ENCODE assay signal across 8 cellular contexts in genomic region chr3:172332256-172333041, GRCh38.
A peak's percentile ranks its signal among the peaks of the same experiment; 100 is the strongest.
DNase-seq lines count a peak whose midpoint lies in the region; ATAC-seq, FAIRE-seq and TF ChIP-seq lines count a peak whose summit lies in the region.

No MANE protein-coding gene starts in this region.

- H3K27ac ChIP-seq in A549 (peak overlapping the region; percentile 28 to 41; a peak in 4 of 6 replicates), dorsolateral prefrontal cortex (no peak overlapping the region), lung (ENCODE audit: low read depth in 1 of 2, low read length in 1 of 2) (no peak overlapping the region)

- no peaks in the 10 kb centered on the region for H3K9me3 ChIP-seq in A549
- no peaks in the 10 kb centered on the region for H3K9me3 ChIP-seq in lung (ENCODE audit: control insufficient read depth in 2 of 2, insufficient read depth in 1 of 2, low read length in 1 of 2)

- no peak for TF ChIP-seq POLR2A in A549 (IDR thresholded peaks at IDR 0.05; ENCODE audit: low read length)

- POLR2A ChIA-PET in A549 (lab: Yijun Ruan, JAX), result interaction anchor here (1.3 kb wide), 1 partner anchor 17 kb away, joined by 5 read pairs; no protein-coding TSS in a partner anchor

- peaks cover 27 to 29% of the 10 kb centered on the region in 2 donors for H3K36me3 ChIP-seq in lung (ENCODE audit: control insufficient read depth in 2 of 2, insufficient read depth in 2 of 2, low read length in 2 of 2)

- no peak for TF ChIP-seq EP300 in A549 (IDR thresholded peaks at IDR 0.05)

- H3K27me3 ChIP-seq in dorsolateral prefrontal cortex (no peaks in the 10 kb centered on the region), lung (ENCODE audit: control insufficient read depth, insufficient read depth) (no peaks in the 10 kb centered on the region)

- peak; percentile 43 to 53; a peak in 4 of 5 replicates for TF ChIP-seq RAD21 in A549 (conservative IDR thresholded peaks at IDR 0.05 in 1 of 2, IDR thresholded peaks at IDR 0.05 in 1 of 2)

- 51% methylated on average over 2 of the region's 2 CpGs for WGBS in A549 (ENCODE audit: missing lambda C conversion rate)
- WGBS in lung, 2 donors, result 51 to 52% methylated on average over 2 of the region's 2 CpGs

- peak; percentile 24 to 41 for DNase-seq in A549 (ENCODE audit: low read depth in 1 of 2, low spot score in 1 of 2)
- peak; percentile 30 for DNase-seq in NCI-H446 treated with DMSO at 0.1 percent for 48 hours (lab: John Stamatoyannopoulos, UW)
- peak; percentile 66 for DNase-seq in activated CD4-positive, alpha-beta T cell treated with anti-CD3 and anti-CD28 coated beads for 48 hours
- peak in 8 of 10 donors; percentile 44 to 66 (median 64) for DNase-seq in dorsolateral prefrontal cortex
- DNase-seq in lung (ENCODE audit: low spot score), result peak; percentile 55
- DNase-seq in stimulated activated CD8-positive, alpha-beta memory T cell treated with anti-CD3 and anti-CD28 coated beads, Interleukin-15, amount 100 ng/mL, for 48 hours (ENCODE audit: low read depth in 2 of 2), result peak; percentile 4 to 21

- H3K4me2 ChIP-seq in A549, result no peak overlapping the region

- H3K4me3 ChIP-seq in A549 (no peak overlapping the region), dorsolateral prefrontal cortex (peak overlapping the region in 2 of 59 donors; percentile 20 to 24), lung (no peak overlapping the region)

- ATAC-seq in A549, result peak; percentile 90 to 91
- peak; percentile 58 for ATAC-seq in GM18508 (IDR thresholded peaks at IDR 0.05; ENCODE audit: insufficient read depth, unreplicated experiment)
- peak; percentile 85 for ATAC-seq in HG03159 (IDR thresholded peaks at IDR 0.05; ENCODE audit: unreplicated experiment)
- peak; percentile 75 for ATAC-seq in lung (ENCODE audit: insufficient read depth, low FRiP score)

- H3K4me1 ChIP-seq in A549 (peaks cover 5% of the 10 kb centered on the region), lung (ENCODE audit: control insufficient read depth in 2 of 2, insufficient read depth in 2 of 2, low read length in 2 of 2) (no peaks in the 10 kb centered on the region)

- TF ChIP-seq CTCF in A549 (IDR thresholded peaks at IDR 0.05) (peak; percentile 73), dorsolateral prefrontal cortex (IDR thresholded peaks at IDR 0.05 in 54 of 56, conservative IDR thresholded peaks at IDR 0.05 in 2 of 56; ENCODE audit: low read depth in 1 of 56, partially characterized antibody in 56 of 56) (peak; percentile 70 to 96 (median 89)), lung (IDR thresholded peaks at IDR 0.05; ENCODE audit: control extremely low read depth, extremely low read depth) (peak; percentile 81)

- FAIRE-seq in A549 (lab: Jason Lieb, UNC), result no peak

- intact Hi-C loops in dorsolateral prefrontal cortex (cut with DNase I), result loop anchor here (5.0 to 10.0 kb wide), 3 partner anchors 142 to 298 kb away; partner anchors contain the start of gene FNDC3B (in 1 of the 2)

- CTCF ChIA-PET in A549 (lab: Yijun Ruan, JAX), result interaction anchor here (0.6 to 2.5 kb wide), 22 partner anchors 9 to 456 kb away, joined by 3 to 18 read pairs (median 4); no protein-coding TSS in a partner anchor

TF ChIP-seq in A549, 52 proteins besides CTCF, POLR2A, EP300 and RAD21:
- TF ChIP-seq SMC3 (IDR thresholded peaks at IDR 0.05), result peak; percentile 55
- no peak for TF ChIP-seq ESRRA (IDR thresholded peaks at IDR 0.05; ENCODE audit: borderline replicate concordance, low read length)
- TF ChIP-seq MAX (IDR thresholded peaks at IDR 0.05), result 0 out of 2 replicates have a peak, but pooled peaks have one; percentile 27

Comparison
In these comparisons a context has a peak if more than half of its experiments do, and no peak if none do; other contexts are left out.
1. DNase-seq: peak in every context shown above with its lines; median percentile 66 in activated CD4-positive, alpha-beta T cell treated with anti-CD3 and anti-CD28 coated beads for 48 hours; 64 in dorsolateral prefrontal cortex; 55 in lung; 32 in A549; 30 in NCI-H446 treated with DMSO at 0.1 percent for 48 hours; 12 in stimulated activated CD8-positive, alpha-beta memory T cell treated with anti-CD3 and anti-CD28 coated beads, Interleukin-15, amount 100 ng/mL, for 48 hours.
2. H3K27ac ChIP-seq: peak in A549 (2 of 2); none in dorsolateral prefrontal cortex (0 of 59) and lung (0 of 2).
3. Peak in every context shown above with its lines, with median percentiles within 50 percentile points of each other: ATAC-seq and CTCF ChIP-seq.